22 cellular contexts compared by ENCODE assay signal in the genomic region with DNA sequence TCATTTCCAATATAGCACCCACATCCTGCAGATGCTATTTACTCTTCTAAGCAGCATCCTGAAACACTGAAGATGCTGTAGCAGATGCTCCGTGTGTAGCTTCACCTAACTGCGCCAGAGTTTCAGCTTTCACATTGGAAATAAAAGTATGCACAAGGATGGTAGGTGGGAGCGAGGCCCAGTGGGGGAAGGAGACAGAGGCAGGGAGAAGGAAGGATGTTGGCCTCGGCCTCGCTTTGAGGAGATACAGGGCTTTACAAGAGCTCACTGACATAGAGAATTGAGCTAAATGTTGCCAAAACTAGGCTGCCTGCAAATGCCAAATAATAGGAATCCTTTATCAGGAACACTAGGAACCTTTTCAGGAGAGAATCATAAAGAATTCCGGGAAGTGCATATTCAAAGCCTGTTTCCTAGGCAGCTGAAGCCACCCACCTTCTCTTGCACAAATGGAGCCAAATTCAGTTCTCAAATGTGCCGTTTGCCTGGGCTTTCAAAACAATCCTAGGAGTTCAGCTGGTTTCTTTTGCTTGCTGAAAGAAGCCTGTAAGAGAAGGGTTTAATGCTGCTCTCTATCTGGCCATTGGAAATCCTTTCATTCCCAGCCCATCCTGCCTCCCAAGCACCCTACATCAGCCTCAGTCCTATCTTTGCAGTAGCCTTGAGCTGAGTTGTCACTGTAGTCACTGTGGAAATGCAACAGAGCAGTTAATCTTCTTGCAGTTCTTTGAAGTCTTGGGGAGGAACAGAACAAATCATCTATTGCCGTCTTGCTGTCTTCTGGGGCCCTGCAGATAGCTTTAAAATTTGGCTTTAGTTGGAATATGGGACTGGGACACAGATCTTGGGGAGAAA.
A peak's percentile ranks its signal among the peaks of the same experiment; 100 is the strongest.
DNase-seq lines count a peak whose midpoint lies in the region; FAIRE-seq and TF ChIP-seq lines count a peak whose summit lies in the region.
"Had no signal": no experiment of that assay in that cellular context is flagged by ENCODE, and none has a peak within 500 bp of the region (broad histone marks: within the 10 kb centered on the region; RNA-seq: fewer than 3 reads in every experiment).

No MANE protein-coding gene starts in this region.

- dilution Hi-C loops in mammary epithelial cell (cut with HindIII; ENCODE audit: low sequenced_read_pairs): no loop called here

- TF ChIP-seq CTCF in OCI-LY3 (IDR thresholded peaks at IDR 0.05; ENCODE audit: low read depth, low read length): no peak
- no peak for TF ChIP-seq CTCF in mammary epithelial cell (conservative IDR thresholded peaks at IDR 0.05 in 1 of 2, IDR thresholded peaks at IDR 0.05 in 1 of 2; ENCODE audit: extremely low read depth in 1 of 2, insufficient read depth in 1 of 2, low read depth in 1 of 2, low read length in 2 of 2)
- TF ChIP-seq CTCF in parathyroid adenoma (IDR thresholded peaks at IDR 0.05): no peak

- no peak overlapping the region for H3K27ac ChIP-seq in OCI-LY3 (ENCODE audit: low read length)
- H3K27ac ChIP-seq in mammary epithelial cell (ENCODE audit: insufficient read depth, low read depth, low read length): no peak overlapping the region
- no peak overlapping the region for H3K27ac ChIP-seq in parathyroid adenoma
- H3K27ac ChIP-seq: body of pancreas, epithelial cell of prostate, pancreas, right lobe of liver had no signal

- DNase-seq in mammary epithelial cell (no peak), midbrain (lab: John Stamatoyannopoulos, UW) (peak; percentile 22), RCC 7860 (ENCODE audit: low spot score) (no peak), NCI-H187 treated with DMSO at 0.1 percent for 48 hours (lab: John Stamatoyannopoulos, UW) (no peak), retina (no peak)
- DNase-seq: activated CD4-positive, alpha-beta T cell treated with anti-CD3 and anti-CD28 coated beads, Interleukin-2, amount 50 U/mL, for 1 hour; activated T-cell treated with anti-CD3 and anti-CD28 coated beads, Interleukin-2, amount 50 U/mL, for 48 hours; body of pancreas; effector CD8-positive, alpha-beta T cell; KG1; NCI-H1417; NCI-H524 treated with DMSO at 0.1 percent for 48 hours; pancreas; right lobe of liver; stimulated activated CD4-positive, alpha-beta T cell treated with anti-CD3 and anti-CD28 coated beads, Interleukin-12 subunit alpha, Interleukin-12 subunit beta, amount 100 ng/mL, for 4 hours; stimulated activated CD4-positive, alpha-beta T cell treated with anti-CD3 and anti-CD28 coated beads, Interleukin-4, amount 100 ng/mL, for 1 hour; substantia nigra; SW 1271; T1000 had no signal

- FAIRE-seq in RCC 7860 (lab: Jason Lieb, UNC): no peak
- FAIRE-seq: pancreas had no signal

- intact Hi-C loops in mammary epithelial cell (cut with micrococcal nuclease): no loop called here

- no peaks in the 10 kb centered on the region for H4K20me1 ChIP-seq in OCI-LY3 (ENCODE audit: insufficient read depth, low read length)
- no peaks in the 10 kb centered on the region for H4K20me1 ChIP-seq in mammary epithelial cell (ENCODE audit: insufficient read depth, low read length)

- H3K79me2 ChIP-seq in OCI-LY3 (ENCODE audit: low read length) (no peaks in the 10 kb centered on the region), mammary epithelial cell (ENCODE audit: insufficient read depth, low read length) (no peaks in the 10 kb centered on the region), parathyroid adenoma (no peaks in the 10 kb centered on the region)

- in situ Hi-C loops in mammary epithelial cell (cut with MboI; ENCODE audit: low sequenced_read_pairs in 2 of 2): no loop called here

- no peak overlapping the region for H2AFZ ChIP-seq in OCI-LY3 (ENCODE audit: low read depth, low read length)
- H2AFZ ChIP-seq in mammary epithelial cell (ENCODE audit: low read depth, low read length): peak overlapping the region; percentile 23
- peak overlapping the region; percentile 15 for H2AFZ ChIP-seq in parathyroid adenoma

- peaks cover 20% of the 10 kb centered on the region for H3K4me1 ChIP-seq in OCI-LY3 (ENCODE audit: low read length)
- no peaks in the 10 kb centered on the region for H3K4me1 ChIP-seq in mammary epithelial cell (ENCODE audit: insufficient read depth, low read length)
- H3K4me1 ChIP-seq in parathyroid adenoma: no peaks in the 10 kb centered on the region
- H3K4me1 ChIP-seq: right lobe of liver had no signal

- BruUV-seq in mammary epithelial cell (replicated peaks; lab: Mats Ljungman, UMichigan): no TSS peak

- H3K36me3 ChIP-seq in OCI-LY3 (replicated peaks; ENCODE audit: low read depth, low read length) (no peaks in the 10 kb centered on the region), mammary epithelial cell (ENCODE audit: insufficient read depth, low read length) (no peaks in the 10 kb centered on the region), parathyroid adenoma (ENCODE audit: control insufficient read depth, insufficient read depth, low read length) (no peaks in the 10 kb centered on the region)
- H3K36me3 ChIP-seq: pancreas, right lobe of liver had no signal

- CTCF ChIA-PET in mammary epithelial cell (lab: Charles Lee; ENCODE audit: low non-redundant PET): no interaction called here

- no peaks in the 10 kb centered on the region for H3K27me3 ChIP-seq in OCI-LY3 (ENCODE audit: low read depth, low read length)
- no peaks in the 10 kb centered on the region for H3K27me3 ChIP-seq in mammary epithelial cell (ENCODE audit: insufficient read depth, low read length)
- no peaks in the 10 kb centered on the region for H3K27me3 ChIP-seq in parathyroid adenoma (ENCODE audit: control insufficient read depth, insufficient read depth, low read length)
- H3K27me3 ChIP-seq: body of pancreas, pancreas, right lobe of liver had no signal

- H3K4me2 ChIP-seq in OCI-LY3 (ENCODE audit: low read length): peak overlapping the region; percentile 26
- no peak overlapping the region for H3K4me2 ChIP-seq in mammary epithelial cell (ENCODE audit: insufficient read depth, low read depth, low read length)
- no peak overlapping the region for H3K4me2 ChIP-seq in parathyroid adenoma (ENCODE audit: low read length)

- WGBS in mammary epithelial cell (ENCODE audit: low coverage, missing lambda C conversion rate): 52% methylated on average over 7 of the region's 8 CpGs

- no peaks in the 10 kb centered on the region for H3K9me3 ChIP-seq in OCI-LY3 (ENCODE audit: insufficient read depth, low read length)
- H3K9me3 ChIP-seq in mammary epithelial cell (replicated peaks; ENCODE audit: insufficient read depth, low read length): no peaks in the 10 kb centered on the region
- H3K9me3 ChIP-seq in parathyroid adenoma (ENCODE audit: control insufficient read depth, low read length): no peaks in the 10 kb centered on the region
- H3K9me3 ChIP-seq: body of pancreas, pancreas, right lobe of liver had no signal

- H3K4me3 ChIP-seq in OCI-LY3 (ENCODE audit: low read length) (no peak overlapping the region), mammary epithelial cell (replicated peaks in 1 of 3; ENCODE audit: insufficient read depth in 1 of 3, low read depth in 2 of 3, low read length in 3 of 3) (no peak overlapping the region), parathyroid adenoma (ENCODE audit: low read depth, low read length) (no peak overlapping the region)
- H3K4me3 ChIP-seq: body of pancreas, pancreas, right lobe of liver had no signal

- no peak overlapping the region for H3K9ac ChIP-seq in OCI-LY3 (ENCODE audit: low read length)
- H3K9ac ChIP-seq in mammary epithelial cell (ENCODE audit: insufficient read depth, low read length): no peak overlapping the region
- H3K9ac ChIP-seq in parathyroid adenoma: no peak overlapping the region
